ENCODE assay signal across 8 cellular contexts in the genomic region with DNA sequence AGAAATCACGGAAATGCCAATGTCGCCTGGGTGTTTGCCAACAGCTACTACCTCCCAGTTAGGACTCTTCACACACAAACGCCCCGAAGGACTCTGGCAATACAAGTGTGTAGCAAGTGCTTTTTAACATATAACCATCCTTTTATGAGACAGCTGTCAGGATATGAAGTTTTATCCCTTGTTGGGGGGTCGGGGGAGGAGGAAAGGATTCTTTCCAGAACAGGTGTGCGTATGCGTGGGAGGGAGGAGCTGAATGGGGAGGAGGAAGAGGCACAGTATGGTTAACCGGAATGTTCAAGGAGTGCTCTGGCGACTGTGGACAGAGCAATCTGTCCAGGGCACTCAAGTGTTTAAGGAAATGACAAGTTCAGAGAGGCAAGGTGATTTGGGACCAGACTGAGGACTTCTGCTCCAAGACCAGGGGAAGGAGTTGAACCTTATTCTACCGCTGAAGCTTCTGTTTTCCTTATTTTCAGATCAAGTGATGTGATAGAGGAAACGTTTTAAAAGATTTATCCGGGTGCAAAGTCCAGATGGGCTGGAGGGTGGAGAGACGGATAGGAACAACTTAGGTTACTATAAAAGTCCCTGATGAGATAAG. TPM values are rescaled to one million over a fixed set of nuclear protein-coding genes. Genes with fewer than 3 reads are reported as not detected.
DNase-seq lines count a peak whose midpoint lies in the region; ATAC-seq lines count a peak whose summit lies in the region.

No MANE protein-coding gene starts in this region.

- intact Hi-C loops in dendritic cell treated with granulocyte-macrophage colony-stimulating factor and Interleukin-4, amounts not matched to agents 40 ng/mL and 50 ng/mL, for 4 days (cut with micrococcal nuclease) = no loop called here

- peaks cover 51% of the 10 kb centered on the region for H3K4me1 Mint-ChIP-seq in dendritic cell treated with granulocyte-macrophage colony-stimulating factor and Interleukin-4, amounts not matched to agents 40 ng/mL and 50 ng/mL, for 4 days (ENCODE audit: low read depth)
- H3K4me1 Mint-ChIP-seq in naive B cell = peaks cover 45 to 71% (median 64%) of the 10 kb centered on the region in 3 donors

- H3K4me3 Mint-ChIP-seq in dendritic cell treated with granulocyte-macrophage colony-stimulating factor and Interleukin-4, amounts not matched to agents 40 ng/mL and 50 ng/mL, for 4 days = peak overlapping the region; percentile 75
- peak overlapping the region; percentile 83 to 99 (median 93) for H3K4me3 Mint-ChIP-seq in naive B cell

- H3K27me3 Mint-ChIP-seq in dendritic cell treated with granulocyte-macrophage colony-stimulating factor and Interleukin-4, amounts not matched to agents 40 ng/mL and 50 ng/mL, for 4 days = no peaks in the 10 kb centered on the region
- H3K27me3 Mint-ChIP-seq in naive B cell = no peaks in the 10 kb centered on the region

- peak; percentile 10 for DNase-seq in Daoy (ENCODE audit: low read depth)
- DNase-seq in NCI-H2029 treated with DMSO at 0.1 percent for 48 hours (lab: John Stamatoyannopoulos, UW) = peak; percentile 24
- DNase-seq in naive B cell = no peak
- DNase-seq in stimulated activated CD4-positive, alpha-beta T cell treated with anti-CD3 and anti-CD28 coated beads, Interleukin-1b, Interleukin-23, amount 100 ng/mL, for 48 hours = no peak
- no peak for DNase-seq in NCI-H1092 treated with DMSO at 0.1 percent for 48 hours (lab: John Stamatoyannopoulos, UW)

- peaks cover 6% of the 10 kb centered on the region for H3K36me3 Mint-ChIP-seq in dendritic cell treated with granulocyte-macrophage colony-stimulating factor and Interleukin-4, amounts not matched to agents 40 ng/mL and 50 ng/mL, for 4 days (ENCODE audit: low read depth)
- peaks cover 0 to 8% of the 10 kb centered on the region in 2 donors for H3K36me3 Mint-ChIP-seq in naive B cell

- ATAC-seq in naive B cell (ENCODE audit: low read depth in 2 of 2) = no peak
- ATAC-seq in GM18858 (IDR thresholded peaks at IDR 0.05; ENCODE audit: unreplicated experiment) = no peak
- no peak for ATAC-seq in HG03097 (IDR thresholded peaks at IDR 0.05; ENCODE audit: low FRiP score, unreplicated experiment)

- H3K9me3 Mint-ChIP-seq in dendritic cell treated with granulocyte-macrophage colony-stimulating factor and Interleukin-4, amounts not matched to agents 40 ng/mL and 50 ng/mL, for 4 days = no peaks in the 10 kb centered on the region
- H3K9me3 Mint-ChIP-seq in naive B cell = no peaks in the 10 kb centered on the region

- H3K27ac Mint-ChIP-seq in dendritic cell treated with granulocyte-macrophage colony-stimulating factor and Interleukin-4, amounts not matched to agents 40 ng/mL and 50 ng/mL, for 4 days = peak overlapping the region; percentile 87
- peak overlapping the region; percentile 79 to 98 (median 86) for H3K27ac Mint-ChIP-seq in naive B cell

RNA-seq across cellular contexts. Expression of a gene that starts 1.3 kb away (rescaled TPM):
- total RNA-seq in Daoy (2014; rRNA removed; shearing (Covaris generic)) = 144 and 181 TPM in 2 replicates
- polyA plus RNA-seq in naive B cell (ENCODE audit: low read depth in 6 of 6) = 100 to 1,000 TPM; 418 to 685 (median 569) TPM

Comparison
In these comparisons a context has a peak if more than half of its experiments do, and no peak if none do; other contexts are left out.
1. DNase-seq: peak in Daoy (single experiment) and NCI-H2029 treated with DMSO at 0.1 percent for 48 hours (single experiment); none in naive B cell (single experiment), stimulated activated CD4-positive, alpha-beta T cell treated with anti-CD3 and anti-CD28 coated beads, Interleukin-1b, Interleukin-23, amount 100 ng/mL, for 48 hours (single experiment) and NCI-H1092 treated with DMSO at 0.1 percent for 48 hours (single experiment).